1 cellular context compared by ENCODE assay signal in genomic region chr17:50903604-50904521, GRCh38.
TF ChIP-seq lines count a peak whose summit lies in the region.

No MANE protein-coding gene starts in this region.

TF ChIP-seq in HepG2, 621 proteins besides CTCF, POLR2A, EP300 and RAD21 (continued from another document and continues in another):
- no peak for TF ChIP-seq CREB1 (IDR thresholded peaks at IDR 0.05)
- TF ChIP-seq CREB1 (CRISPR knock-in tag; IDR thresholded peaks at IDR 0.05): peak; percentile 3; the same call in 1 of the 2 replicates
- TF ChIP-seq, protein P1, sequence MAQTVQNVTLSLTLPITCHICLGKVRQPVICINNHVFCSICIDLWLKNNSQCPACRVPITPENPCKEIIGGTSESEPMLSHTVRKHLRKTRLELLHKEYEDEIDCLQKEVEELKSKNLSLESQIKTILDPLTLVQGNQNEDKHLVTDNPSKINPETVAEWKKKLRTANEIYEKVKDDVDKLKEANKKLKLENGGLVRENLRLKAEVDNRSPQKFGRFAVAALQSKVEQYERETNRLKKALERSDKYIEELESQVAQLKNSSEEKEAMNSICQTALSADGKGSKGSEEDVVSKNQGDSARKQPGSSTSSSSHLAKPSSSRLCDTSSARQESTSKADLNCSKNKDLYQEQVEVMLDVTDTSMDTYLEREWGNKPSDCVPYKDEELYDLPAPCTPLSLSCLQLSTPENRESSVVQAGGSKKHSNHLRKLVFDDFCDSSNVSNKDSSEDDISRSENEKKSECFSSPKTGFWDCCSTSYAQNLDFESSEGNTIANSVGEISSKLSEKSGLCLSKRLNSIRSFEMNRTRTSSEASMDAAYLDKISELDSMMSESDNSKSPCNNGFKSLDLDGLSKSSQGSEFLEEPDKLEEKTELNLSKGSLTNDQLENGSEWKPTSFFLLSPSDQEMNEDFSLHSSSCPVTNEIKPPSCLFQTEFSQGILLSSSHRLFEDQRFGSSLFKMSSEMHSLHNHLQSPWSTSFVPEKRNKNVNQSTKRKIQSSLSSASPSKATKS (CRISPR knock-in tag; IDR thresholded peaks at IDR 0.05): no peak
- TF ChIP-seq, protein P2, sequence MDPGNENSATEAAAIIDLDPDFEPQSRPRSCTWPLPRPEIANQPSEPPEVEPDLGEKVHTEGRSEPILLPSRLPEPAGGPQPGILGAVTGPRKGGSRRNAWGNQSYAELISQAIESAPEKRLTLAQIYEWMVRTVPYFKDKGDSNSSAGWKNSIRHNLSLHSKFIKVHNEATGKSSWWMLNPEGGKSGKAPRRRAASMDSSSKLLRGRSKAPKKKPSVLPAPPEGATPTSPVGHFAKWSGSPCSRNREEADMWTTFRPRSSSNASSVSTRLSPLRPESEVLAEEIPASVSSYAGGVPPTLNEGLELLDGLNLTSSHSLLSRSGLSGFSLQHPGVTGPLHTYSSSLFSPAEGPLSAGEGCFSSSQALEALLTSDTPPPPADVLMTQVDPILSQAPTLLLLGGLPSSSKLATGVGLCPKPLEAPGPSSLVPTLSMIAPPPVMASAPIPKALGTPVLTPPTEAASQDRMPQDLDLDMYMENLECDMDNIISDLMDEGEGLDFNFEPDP (CRISPR knock-in tag; conservative IDR thresholded peaks at IDR 0.05): peak; percentile 95; the same call in 1 of the 2 replicates
- TF ChIP-seq ZBTB10 (CRISPR knock-in tag; IDR thresholded peaks at IDR 0.05; ENCODE audit: borderline replicate concordance): no peak
- no peak for TF ChIP-seq ZNF230 (CRISPR knock-in tag; IDR thresholded peaks at IDR 0.05)
- TF ChIP-seq ATAD3A (CRISPR knock-in tag; IDR thresholded peaks at IDR 0.05): no peak
- no peak for TF ChIP-seq ZNF83 (CRISPR knock-in tag; IDR thresholded peaks at IDR 0.05; ENCODE audit: borderline replicate concordance)
- TF ChIP-seq ZBTB42 (CRISPR knock-in tag; IDR thresholded peaks at IDR 0.05): no peak
- TF ChIP-seq FOSL2 (CRISPR knock-in tag; IDR thresholded peaks at IDR 0.05): peak; percentile 81
- TF ChIP-seq HOXA5 (CRISPR knock-in tag; IDR thresholded peaks at IDR 0.05): 0 out of 2 replicates have a peak, but pooled peaks have one; percentile 32
- TF ChIP-seq ZMYM3 (CRISPR knock-in tag; IDR thresholded peaks at IDR 0.05): no peak
- TF ChIP-seq TRIM24 (CRISPR knock-in tag; IDR thresholded peaks at IDR 0.05): no peak
- TF ChIP-seq MXD1 (CRISPR knock-in tag; IDR thresholded peaks at IDR 0.05): no peak
- TF ChIP-seq MIER3 (CRISPR knock-in tag; IDR thresholded peaks at IDR 0.05; ENCODE audit: borderline replicate concordance): no peak
- TF ChIP-seq, protein P3, sequence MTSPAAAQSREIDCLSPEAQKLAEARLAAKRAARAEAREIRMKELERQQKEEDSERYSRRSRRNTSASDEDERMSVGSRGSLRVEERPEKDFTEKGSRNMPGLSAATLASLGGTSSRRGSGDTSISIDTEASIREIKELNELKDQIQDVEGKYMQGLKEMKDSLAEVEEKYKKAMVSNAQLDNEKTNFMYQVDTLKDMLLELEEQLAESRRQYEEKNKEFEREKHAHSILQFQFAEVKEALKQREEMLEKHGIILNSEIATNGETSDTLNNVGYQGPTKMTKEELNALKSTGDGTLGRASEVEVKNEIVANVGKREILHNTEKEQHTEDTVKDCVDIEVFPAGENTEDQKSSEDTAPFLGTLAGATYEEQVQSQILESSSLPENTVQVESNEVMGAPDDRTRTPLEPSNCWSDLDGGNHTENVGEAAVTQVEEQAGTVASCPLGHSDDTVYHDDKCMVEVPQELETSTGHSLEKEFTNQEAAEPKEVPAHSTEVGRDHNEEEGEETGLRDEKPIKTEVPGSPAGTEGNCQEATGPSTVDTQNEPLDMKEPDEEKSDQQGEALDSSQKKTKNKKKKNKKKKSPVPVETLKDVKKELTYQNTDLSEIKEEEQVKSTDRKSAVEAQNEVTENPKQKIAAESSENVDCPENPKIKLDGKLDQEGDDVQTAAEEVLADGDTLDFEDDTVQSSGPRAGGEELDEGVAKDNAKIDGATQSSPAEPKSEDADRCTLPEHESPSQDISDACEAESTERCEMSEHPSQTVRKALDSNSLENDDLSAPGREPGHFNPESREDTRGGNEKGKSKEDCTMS (CRISPR knock-in tag; conservative IDR thresholded peaks at IDR 0.05): no peak
- TF ChIP-seq RELA (CRISPR knock-in tag; IDR thresholded peaks at IDR 0.05): no peak
- TF ChIP-seq ARHGAP35 (CRISPR knock-in tag; IDR thresholded peaks at IDR 0.05; ENCODE audit: borderline replicate concordance): no peak
- TF ChIP-seq ZNF557 (CRISPR knock-in tag; IDR thresholded peaks at IDR 0.05): no peak
- 0 out of 2 replicates have a peak, but pooled peaks have one; percentile 30 for TF ChIP-seq PBX2 (CRISPR knock-in tag; IDR thresholded peaks at IDR 0.05)
- TF ChIP-seq KLF13 (CRISPR knock-in tag; IDR thresholded peaks at IDR 0.05): no peak
- TF ChIP-seq SSRP1 (CRISPR knock-in tag; IDR thresholded peaks at IDR 0.05): no peak
- TF ChIP-seq ZNF256 (CRISPR knock-in tag; conservative IDR thresholded peaks at IDR 0.05): no peak
- TF ChIP-seq ZHX2 (IDR thresholded peaks at IDR 0.05; ENCODE audit: low read depth): no peak
- no peak for TF ChIP-seq ZHX2 (CRISPR knock-in tag; IDR thresholded peaks at IDR 0.05; ENCODE audit: borderline replicate concordance)
- TF ChIP-seq ZNF678 (CRISPR knock-in tag; IDR thresholded peaks at IDR 0.05): no peak
- no peak for TF ChIP-seq HNF4A (CRISPR knock-in tag; IDR thresholded peaks at IDR 0.05)
- TF ChIP-seq MED8 (CRISPR knock-in tag; IDR thresholded peaks at IDR 0.05; ENCODE audit: insufficient replicate concordance): no peak
- TF ChIP-seq HIVEP1 (CRISPR knock-in tag; IDR thresholded peaks at IDR 0.05): no peak
- TF ChIP-seq, protein P4, sequence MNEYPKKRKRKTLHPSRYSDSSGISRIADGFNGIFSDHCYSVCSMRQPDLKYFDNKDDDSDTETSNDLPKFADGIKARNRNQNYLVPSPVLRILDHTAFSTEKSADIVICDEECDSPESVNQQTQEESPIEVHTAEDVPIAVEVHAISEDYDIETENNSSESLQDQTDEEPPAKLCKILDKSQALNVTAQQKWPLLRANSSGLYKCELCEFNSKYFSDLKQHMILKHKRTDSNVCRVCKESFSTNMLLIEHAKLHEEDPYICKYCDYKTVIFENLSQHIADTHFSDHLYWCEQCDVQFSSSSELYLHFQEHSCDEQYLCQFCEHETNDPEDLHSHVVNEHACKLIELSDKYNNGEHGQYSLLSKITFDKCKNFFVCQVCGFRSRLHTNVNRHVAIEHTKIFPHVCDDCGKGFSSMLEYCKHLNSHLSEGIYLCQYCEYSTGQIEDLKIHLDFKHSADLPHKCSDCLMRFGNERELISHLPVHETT (CRISPR knock-in tag; conservative IDR thresholded peaks at IDR 0.05): no peak
- TF ChIP-seq IRF2 (CRISPR knock-in tag; IDR thresholded peaks at IDR 0.05): no peak
- TF ChIP-seq ZNF704 (CRISPR knock-in tag; IDR thresholded peaks at IDR 0.05; ENCODE audit: borderline replicate concordance): no peak
- TF ChIP-seq HNRNPL (IDR thresholded peaks at IDR 0.05; ENCODE audit: low read depth, low read length): no peak
- no peak for TF ChIP-seq ZNF282 (IDR thresholded peaks at IDR 0.05; ENCODE audit: partially characterized antibody)
- TF ChIP-seq ZNF350 (CRISPR knock-in tag; IDR thresholded peaks at IDR 0.05; ENCODE audit: borderline replicate concordance, low read depth): no peak
- no peak for TF ChIP-seq GABPA (IDR thresholded peaks at IDR 0.05; ENCODE audit: low read depth, low read length)
- 0 out of 2 replicates have a peak, but pooled peaks have one; percentile 38 for TF ChIP-seq GABPA (CRISPR knock-in tag; IDR thresholded peaks at IDR 0.05; ENCODE audit: low read depth)
- TF ChIP-seq, protein P5, sequence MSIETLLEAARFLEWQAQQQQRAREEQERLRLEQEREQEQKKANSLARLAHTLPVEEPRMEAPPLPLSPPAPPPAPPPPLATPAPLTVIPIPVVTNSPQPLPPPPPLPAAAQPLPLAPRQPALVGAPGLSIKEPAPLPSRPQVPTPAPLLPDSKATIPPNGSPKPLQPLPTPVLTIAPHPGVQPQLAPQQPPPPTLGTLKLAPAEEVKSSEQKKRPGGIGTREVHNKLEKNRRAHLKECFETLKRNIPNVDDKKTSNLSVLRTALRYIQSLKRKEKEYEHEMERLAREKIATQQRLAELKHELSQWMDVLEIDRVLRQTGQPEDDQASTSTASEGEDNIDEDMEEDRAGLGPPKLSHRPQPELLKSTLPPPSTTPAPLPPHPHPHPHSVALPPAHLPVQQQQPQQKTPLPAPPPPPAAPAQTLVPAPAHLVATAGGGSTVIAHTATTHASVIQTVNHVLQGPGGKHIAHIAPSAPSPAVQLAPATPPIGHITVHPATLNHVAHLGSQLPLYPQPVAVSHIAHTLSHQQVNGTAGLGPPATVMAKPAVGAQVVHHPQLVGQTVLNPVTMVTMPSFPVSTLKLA (IDR thresholded peaks at IDR 0.05): no peak
